ENCODE assay signal across 8 cellular contexts in the genomic region with DNA sequence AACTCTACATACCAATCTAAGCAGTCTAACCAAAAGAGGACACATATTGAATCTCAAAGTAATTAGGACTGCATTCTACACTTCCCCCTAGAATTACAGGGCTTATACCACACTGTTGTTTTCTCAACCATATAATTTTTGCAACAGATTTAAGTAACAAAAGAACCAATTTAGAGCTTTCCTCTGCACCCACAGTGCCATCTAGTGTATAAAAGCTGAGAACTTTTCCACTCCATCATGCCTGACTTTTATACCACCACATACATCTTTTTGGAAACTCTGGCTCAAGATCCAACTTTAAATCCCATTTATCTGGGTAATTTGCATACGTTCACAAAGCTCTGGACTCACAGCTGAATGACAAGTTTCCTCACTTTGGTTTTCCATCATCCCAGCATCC.
A peak's percentile ranks its signal among the peaks of the same experiment; 100 is the strongest.
DNase-seq lines count a peak whose midpoint lies in the region; ATAC-seq, FAIRE-seq and TF ChIP-seq lines count a peak whose summit lies in the region.

No MANE protein-coding gene starts in this region.

- H3K4me3 Mint-ChIP-seq in neural progenitor cell: no peak overlapping the region

- ATAC-seq in HG03521 (IDR thresholded peaks at IDR 0.05; ENCODE audit: unreplicated experiment): no peak
- ATAC-seq in GM19467 (IDR thresholded peaks at IDR 0.05; ENCODE audit: unreplicated experiment): no peak

- no peaks in the 10 kb centered on the region for H3K36me3 ChIP-seq in neural progenitor cell

- DNase-seq in NCI-H2107 treated with DMSO at 0.1 percent for 48 hours (lab: John Stamatoyannopoulos, UW; ENCODE audit: unreplicated experiment): peak; percentile 18
- no peak for DNase-seq in NCI-H2107 (lab: John Stamatoyannopoulos, UW)
- peak; percentile 31 to 79 for DNase-seq in NCI-H2081 (lab: John Stamatoyannopoulos, UW)
- peak; percentile 28 for DNase-seq in neural progenitor cell (ENCODE audit: low spot score)
- DNase-seq in RPMI8226: no peak

- H3K9me3 Mint-ChIP-seq in neural progenitor cell: peaks cover 2% of the 10 kb centered on the region

- H3K4me1 ChIP-seq in neural progenitor cell: no peaks in the 10 kb centered on the region

- no peaks in the 10 kb centered on the region for H3K36me3 Mint-ChIP-seq in neural progenitor cell

- FAIRE-seq in colon (lab: Jason Lieb, UNC): peak; percentile 97

- H4K20me1 ChIP-seq in neural progenitor cell (ENCODE audit: low read depth): no peaks in the 10 kb centered on the region

- no peaks in the 10 kb centered on the region for H3K9me3 ChIP-seq in neural progenitor cell (ENCODE audit: low read depth)

- TF ChIP-seq CTCF in neural progenitor cell (IDR thresholded peaks at IDR 0.05): peak; percentile 58

- H3K4me1 Mint-ChIP-seq in neural progenitor cell: peaks cover 2% of the 10 kb centered on the region

- H3K27ac Mint-ChIP-seq in neural progenitor cell: no peak overlapping the region

- no peaks in the 10 kb centered on the region for H3K27me3 ChIP-seq in neural progenitor cell

- H3F3A ChIP-seq in neural progenitor cell (ENCODE audit: low read depth): no peaks in the 10 kb centered on the region

- peaks cover 3% of the 10 kb centered on the region for H3K27me3 Mint-ChIP-seq in neural progenitor cell (ENCODE audit: insufficient read depth, low read depth)

- H3K9ac ChIP-seq in neural progenitor cell: no peak overlapping the region

- no peak overlapping the region for H3K27ac ChIP-seq in neural progenitor cell

- no peak overlapping the region for H3K4me2 ChIP-seq in neural progenitor cell

- no peaks in the 10 kb centered on the region for H3K79me2 ChIP-seq in neural progenitor cell (ENCODE audit: low read depth)

- H2AFZ ChIP-seq in neural progenitor cell (replicated peaks): no peak overlapping the region

- H3K4me3 ChIP-seq in neural progenitor cell: no peak overlapping the region

Comparison
In these comparisons a context has a peak if more than half of its experiments do, and no peak if none do; other contexts are left out.
1. DNase-seq: peak in NCI-H2107 treated with DMSO at 0.1 percent for 48 hours (single experiment), NCI-H2081 (2 of 2) and neural progenitor cell (single experiment); none in NCI-H2107 (single experiment) and RPMI8226 (single experiment).